1 cellular context compared by ENCODE assay signal in the genomic region with DNA sequence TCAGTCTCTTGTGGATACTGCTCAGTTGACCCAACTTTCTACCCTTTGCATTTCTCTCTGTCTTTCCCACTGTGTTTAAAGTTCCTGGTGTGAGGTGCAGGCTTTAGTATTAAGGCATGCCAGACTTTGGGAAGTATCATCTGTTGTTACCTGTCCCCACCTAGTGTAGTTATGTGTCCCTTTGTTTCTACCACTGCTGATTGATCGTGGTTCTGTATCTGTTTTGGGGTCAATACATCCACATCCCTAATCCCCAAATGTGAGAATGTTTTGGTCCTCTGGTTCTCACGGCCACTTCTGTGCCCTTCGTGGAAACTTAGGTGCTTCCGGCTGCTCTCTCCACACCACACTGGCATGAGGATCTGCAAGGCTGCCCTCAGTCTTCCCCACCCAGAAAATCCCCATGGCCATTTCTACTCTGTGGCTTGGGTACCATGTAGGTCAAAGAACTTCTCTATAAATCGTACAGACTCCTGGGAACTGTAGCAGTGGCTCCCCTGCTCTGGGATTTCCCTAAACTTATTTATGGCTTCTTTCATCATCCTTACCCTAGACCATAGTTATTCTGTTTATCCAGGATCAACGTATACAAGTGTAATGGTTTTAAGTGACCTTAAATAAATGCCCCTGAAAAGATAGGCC.
TF ChIP-seq lines count a peak whose summit lies in the region.

No MANE protein-coding gene starts in this region.

TF ChIP-seq in GM12878, 131 proteins besides CTCF, POLR2A, EP300 and RAD21 (continued from another document and continues in another):
- TF ChIP-seq ZBED1 (IDR thresholded peaks at IDR 0.05; ENCODE audit: borderline replicate concordance) (no peak), NBN (IDR thresholded peaks at IDR 0.05) (no peak; the same call in 1 of the 2 replicates), CBFB (IDR thresholded peaks at IDR 0.05; ENCODE audit: low read depth) (peak; percentile 57; the same call in 1 of the 2 replicates), NFIC (IDR thresholded peaks at IDR 0.05; ENCODE audit: low read depth, low read length) (peak; percentile 79), SIX5 (IDR thresholded peaks at IDR 0.05; ENCODE audit: low read depth, low read length, severe bottlenecking) (no peak), ATF7 (IDR thresholded peaks at IDR 0.05; ENCODE audit: low read depth) (peak; percentile 71), CBX3 (IDR thresholded peaks at IDR 0.05; ENCODE audit: borderline replicate concordance, low read depth) (no peak), GATAD2B (conservative IDR thresholded peaks at IDR 0.05; ENCODE audit: low read depth) (no peak; the same call in 1 of the 2 replicates), SMARCA5 (IDR thresholded peaks at IDR 0.05) (no peak), NR2F1 (conservative IDR thresholded peaks at IDR 0.05) (peak; percentile 87), FOXM1 (IDR thresholded peaks at IDR 0.05; ENCODE audit: low read depth, low read length) (no peak; the same call in 1 of the 2 replicates), SMAD1 (IDR thresholded peaks at IDR 0.05; ENCODE audit: low read depth, partially characterized antibody) (no peak), IKZF1 (conservative IDR thresholded peaks at IDR 0.05) (peak; percentile 83), STAT1 (conservative IDR thresholded peaks at IDR 0.05) (no peak), TCF3 (IDR thresholded peaks at IDR 0.05; ENCODE audit: borderline replicate concordance, insufficient read depth, low read depth, low read length) (no peak), CREB1 (IDR thresholded peaks at IDR 0.05; ENCODE audit: low read depth) (0 out of 2 replicates have a peak, but pooled peaks have one; percentile 38), RUNX3 (IDR thresholded peaks at IDR 0.05; ENCODE audit: low read length) (peak; percentile 86), IRF4 (IDR thresholded peaks at IDR 0.05; ENCODE audit: low read depth, low read length) (no peak), HCFC1 (IDR thresholded peaks at IDR 0.05; ENCODE audit: low read length) (no peak), ASH2L (IDR thresholded peaks at IDR 0.05; ENCODE audit: borderline replicate concordance, low read depth) (no peak), RELA (IDR thresholded peaks at IDR 0.05; ENCODE audit: borderline replicate concordance, partially characterized antibody) (peak; percentile 83), MYC (IDR thresholded peaks at IDR 0.05; ENCODE audit: insufficient read depth, insufficient read length, insufficient replicate concordance, low read length, severe bottlenecking) (no peak), PAX8 (IDR thresholded peaks at IDR 0.05) (no peak), ZNF384 (IDR thresholded peaks at IDR 0.05; ENCODE audit: borderline replicate concordance, low read depth, low read length) (no peak), MEF2A (IDR thresholded peaks at IDR 0.05; ENCODE audit: insufficient read depth, low read depth, low read length) (peak; percentile 94), EGR1 (IDR thresholded peaks at IDR 0.05; ENCODE audit: borderline replicate concordance in 1 of 2, low read depth in 2 of 2, low read length in 2 of 2) (no peak), RAD51 (IDR thresholded peaks at IDR 0.05) (no peak), ZZZ3 (IDR thresholded peaks at IDR 0.05; ENCODE audit: control insufficient read depth, insufficient read length, low read depth) (no peak), TAF1 (IDR thresholded peaks at IDR 0.05; ENCODE audit: borderline replicate concordance, low read depth, low read length) (no peak), BHLHE40 (IDR thresholded peaks at IDR 0.05; ENCODE audit: borderline replicate concordance in 1 of 2, low read depth in 2 of 2, low read length in 1 of 2) (peak; percentile 35 to 50; a peak in 2 of 4 replicates), BCL11A (IDR thresholded peaks at IDR 0.05; ENCODE audit: low read depth, low read length) (peak; percentile 69), HDGF (IDR thresholded peaks at IDR 0.05) (peak; percentile 62; the same call in 1 of the 2 replicates), JUNB (IDR thresholded peaks at IDR 0.05) (peak; percentile 25; the same call in 1 of the 2 replicates), MYB (IDR thresholded peaks at IDR 0.05; ENCODE audit: borderline replicate concordance, low read depth, low read length) (no peak), NFYA (IDR thresholded peaks at IDR 0.05; ENCODE audit: borderline replicate concordance, low read depth, low read length) (no peak)
- TF ChIP-seq, protein P1, sequence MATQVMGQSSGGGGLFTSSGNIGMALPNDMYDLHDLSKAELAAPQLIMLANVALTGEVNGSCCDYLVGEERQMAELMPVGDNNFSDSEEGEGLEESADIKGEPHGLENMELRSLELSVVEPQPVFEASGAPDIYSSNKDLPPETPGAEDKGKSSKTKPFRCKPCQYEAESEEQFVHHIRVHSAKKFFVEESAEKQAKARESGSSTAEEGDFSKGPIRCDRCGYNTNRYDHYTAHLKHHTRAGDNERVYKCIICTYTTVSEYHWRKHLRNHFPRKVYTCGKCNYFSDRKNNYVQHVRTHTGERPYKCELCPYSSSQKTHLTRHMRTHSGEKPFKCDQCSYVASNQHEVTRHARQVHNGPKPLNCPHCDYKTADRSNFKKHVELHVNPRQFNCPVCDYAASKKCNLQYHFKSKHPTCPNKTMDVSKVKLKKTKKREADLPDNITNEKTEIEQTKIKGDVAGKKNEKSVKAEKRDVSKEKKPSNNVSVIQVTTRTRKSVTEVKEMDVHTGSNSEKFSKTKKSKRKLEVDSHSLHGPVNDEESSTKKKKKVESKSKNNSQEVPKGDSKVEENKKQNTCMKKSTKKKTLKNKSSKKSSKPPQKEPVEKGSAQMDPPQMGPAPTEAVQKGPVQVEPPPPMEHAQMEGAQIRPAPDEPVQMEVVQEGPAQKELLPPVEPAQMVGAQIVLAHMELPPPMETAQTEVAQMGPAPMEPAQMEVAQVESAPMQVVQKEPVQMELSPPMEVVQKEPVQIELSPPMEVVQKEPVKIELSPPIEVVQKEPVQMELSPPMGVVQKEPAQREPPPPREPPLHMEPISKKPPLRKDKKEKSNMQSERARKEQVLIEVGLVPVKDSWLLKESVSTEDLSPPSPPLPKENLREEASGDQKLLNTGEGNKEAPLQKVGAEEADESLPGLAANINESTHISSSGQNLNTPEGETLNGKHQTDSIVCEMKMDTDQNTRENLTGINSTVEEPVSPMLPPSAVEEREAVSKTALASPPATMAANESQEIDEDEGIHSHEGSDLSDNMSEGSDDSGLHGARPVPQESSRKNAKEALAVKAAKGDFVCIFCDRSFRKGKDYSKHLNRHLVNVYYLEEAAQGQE (IDR thresholded peaks at IDR 0.05; ENCODE audit: low read depth, low read length) = no peak
- TF ChIP-seq, protein P2, sequence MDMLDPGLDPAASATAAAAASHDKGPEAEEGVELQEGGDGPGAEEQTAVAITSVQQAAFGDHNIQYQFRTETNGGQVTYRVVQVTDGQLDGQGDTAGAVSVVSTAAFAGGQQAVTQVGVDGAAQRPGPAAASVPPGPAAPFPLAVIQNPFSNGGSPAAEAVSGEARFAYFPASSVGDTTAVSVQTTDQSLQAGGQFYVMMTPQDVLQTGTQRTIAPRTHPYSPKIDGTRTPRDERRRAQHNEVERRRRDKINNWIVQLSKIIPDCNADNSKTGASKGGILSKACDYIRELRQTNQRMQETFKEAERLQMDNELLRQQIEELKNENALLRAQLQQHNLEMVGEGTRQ (IDR thresholded peaks at IDR 0.05; ENCODE audit: borderline replicate concordance, low read depth, low read length) = no peak
- TF ChIP-seq, protein P3, sequence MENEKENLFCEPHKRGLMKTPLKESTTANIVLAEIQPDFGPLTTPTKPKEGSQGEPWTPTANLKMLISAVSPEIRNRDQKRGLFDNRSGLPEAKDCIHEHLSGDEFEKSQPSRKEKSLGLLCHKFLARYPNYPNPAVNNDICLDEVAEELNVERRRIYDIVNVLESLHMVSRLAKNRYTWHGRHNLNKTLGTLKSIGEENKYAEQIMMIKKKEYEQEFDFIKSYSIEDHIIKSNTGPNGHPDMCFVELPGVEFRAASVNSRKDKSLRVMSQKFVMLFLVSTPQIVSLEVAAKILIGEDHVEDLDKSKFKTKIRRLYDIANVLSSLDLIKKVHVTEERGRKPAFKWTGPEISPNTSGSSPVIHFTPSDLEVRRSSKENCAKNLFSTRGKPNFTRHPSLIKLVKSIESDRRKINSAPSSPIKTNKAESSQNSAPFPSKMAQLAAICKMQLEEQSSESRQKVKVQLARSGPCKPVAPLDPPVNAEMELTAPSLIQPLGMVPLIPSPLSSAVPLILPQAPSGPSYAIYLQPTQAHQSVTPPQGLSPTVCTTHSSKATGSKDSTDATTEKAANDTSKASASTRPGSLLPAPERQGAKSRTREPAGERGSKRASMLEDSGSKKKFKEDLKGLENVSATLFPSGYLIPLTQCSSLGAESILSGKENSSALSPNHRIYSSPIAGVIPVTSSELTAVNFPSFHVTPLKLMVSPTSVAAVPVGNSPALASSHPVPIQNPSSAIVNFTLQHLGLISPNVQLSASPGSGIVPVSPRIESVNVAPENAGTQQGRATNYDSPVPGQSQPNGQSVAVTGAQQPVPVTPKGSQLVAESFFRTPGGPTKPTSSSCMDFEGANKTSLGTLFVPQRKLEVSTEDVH (IDR thresholded peaks at IDR 0.05; ENCODE audit: low read depth, partially characterized antibody) = no peak
- TF ChIP-seq, protein P4, sequence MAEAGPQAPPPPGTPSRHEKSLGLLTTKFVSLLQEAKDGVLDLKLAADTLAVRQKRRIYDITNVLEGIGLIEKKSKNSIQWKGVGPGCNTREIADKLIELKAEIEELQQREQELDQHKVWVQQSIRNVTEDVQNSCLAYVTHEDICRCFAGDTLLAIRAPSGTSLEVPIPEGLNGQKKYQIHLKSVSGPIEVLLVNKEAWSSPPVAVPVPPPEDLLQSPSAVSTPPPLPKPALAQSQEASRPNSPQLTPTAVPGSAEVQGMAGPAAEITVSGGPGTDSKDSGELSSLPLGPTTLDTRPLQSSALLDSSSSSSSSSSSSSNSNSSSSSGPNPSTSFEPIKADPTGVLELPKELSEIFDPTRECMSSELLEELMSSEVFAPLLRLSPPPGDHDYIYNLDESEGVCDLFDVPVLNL (IDR thresholded peaks at IDR 0.05; ENCODE audit: low read depth, low read length) = no peak
- TF ChIP-seq, protein P5, sequence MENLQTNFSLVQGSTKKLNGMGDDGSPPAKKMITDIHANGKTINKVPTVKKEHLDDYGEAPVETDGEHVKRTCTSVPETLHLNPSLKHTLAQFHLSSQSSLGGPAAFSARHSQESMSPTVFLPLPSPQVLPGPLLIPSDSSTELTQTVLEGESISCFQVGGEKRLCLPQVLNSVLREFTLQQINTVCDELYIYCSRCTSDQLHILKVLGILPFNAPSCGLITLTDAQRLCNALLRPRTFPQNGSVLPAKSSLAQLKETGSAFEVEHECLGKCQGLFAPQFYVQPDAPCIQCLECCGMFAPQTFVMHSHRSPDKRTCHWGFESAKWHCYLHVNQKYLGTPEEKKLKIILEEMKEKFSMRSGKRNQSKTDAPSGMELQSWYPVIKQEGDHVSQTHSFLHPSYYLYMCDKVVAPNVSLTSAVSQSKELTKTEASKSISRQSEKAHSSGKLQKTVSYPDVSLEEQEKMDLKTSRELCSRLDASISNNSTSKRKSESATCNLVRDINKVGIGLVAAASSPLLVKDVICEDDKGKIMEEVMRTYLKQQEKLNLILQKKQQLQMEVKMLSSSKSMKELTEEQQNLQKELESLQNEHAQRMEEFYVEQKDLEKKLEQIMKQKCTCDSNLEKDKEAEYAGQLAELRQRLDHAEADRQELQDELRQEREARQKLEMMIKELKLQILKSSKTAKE (IDR thresholded peaks at IDR 0.05; ENCODE audit: low read depth, poor library complexity, severe bottlenecking) = peak; percentile 52
- TF ChIP-seq, protein P6, sequence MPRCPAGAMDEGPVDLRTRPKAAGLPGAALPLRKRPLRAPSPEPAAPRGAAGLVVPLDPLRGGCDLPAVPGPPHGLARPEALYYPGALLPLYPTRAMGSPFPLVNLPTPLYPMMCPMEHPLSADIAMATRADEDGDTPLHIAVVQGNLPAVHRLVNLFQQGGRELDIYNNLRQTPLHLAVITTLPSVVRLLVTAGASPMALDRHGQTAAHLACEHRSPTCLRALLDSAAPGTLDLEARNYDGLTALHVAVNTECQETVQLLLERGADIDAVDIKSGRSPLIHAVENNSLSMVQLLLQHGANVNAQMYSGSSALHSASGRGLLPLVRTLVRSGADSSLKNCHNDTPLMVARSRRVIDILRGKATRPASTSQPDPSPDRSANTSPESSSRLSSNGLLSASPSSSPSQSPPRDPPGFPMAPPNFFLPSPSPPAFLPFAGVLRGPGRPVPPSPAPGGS (IDR thresholded peaks at IDR 0.05; ENCODE audit: borderline replicate concordance, insufficient read depth, low read depth, low read length, poor library complexity, severe bottlenecking) = peak; percentile 87
- TF ChIP-seq, protein P7, sequence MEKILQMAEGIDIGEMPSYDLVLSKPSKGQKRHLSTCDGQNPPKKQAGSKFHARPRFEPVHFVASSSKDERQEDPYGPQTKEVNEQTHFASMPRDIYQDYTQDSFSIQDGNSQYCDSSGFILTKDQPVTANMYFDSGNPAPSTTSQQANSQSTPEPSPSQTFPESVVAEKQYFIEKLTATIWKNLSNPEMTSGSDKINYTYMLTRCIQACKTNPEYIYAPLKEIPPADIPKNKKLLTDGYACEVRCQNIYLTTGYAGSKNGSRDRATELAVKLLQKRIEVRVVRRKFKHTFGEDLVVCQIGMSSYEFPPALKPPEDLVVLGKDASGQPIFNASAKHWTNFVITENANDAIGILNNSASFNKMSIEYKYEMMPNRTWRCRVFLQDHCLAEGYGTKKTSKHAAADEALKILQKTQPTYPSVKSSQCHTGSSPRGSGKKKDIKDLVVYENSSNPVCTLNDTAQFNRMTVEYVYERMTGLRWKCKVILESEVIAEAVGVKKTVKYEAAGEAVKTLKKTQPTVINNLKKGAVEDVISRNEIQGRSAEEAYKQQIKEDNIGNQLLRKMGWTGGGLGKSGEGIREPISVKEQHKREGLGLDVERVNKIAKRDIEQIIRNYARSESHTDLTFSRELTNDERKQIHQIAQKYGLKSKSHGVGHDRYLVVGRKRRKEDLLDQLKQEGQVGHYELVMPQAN (conservative IDR thresholded peaks at IDR 0.05) = no peak
- TF ChIP-seq, protein P8, sequence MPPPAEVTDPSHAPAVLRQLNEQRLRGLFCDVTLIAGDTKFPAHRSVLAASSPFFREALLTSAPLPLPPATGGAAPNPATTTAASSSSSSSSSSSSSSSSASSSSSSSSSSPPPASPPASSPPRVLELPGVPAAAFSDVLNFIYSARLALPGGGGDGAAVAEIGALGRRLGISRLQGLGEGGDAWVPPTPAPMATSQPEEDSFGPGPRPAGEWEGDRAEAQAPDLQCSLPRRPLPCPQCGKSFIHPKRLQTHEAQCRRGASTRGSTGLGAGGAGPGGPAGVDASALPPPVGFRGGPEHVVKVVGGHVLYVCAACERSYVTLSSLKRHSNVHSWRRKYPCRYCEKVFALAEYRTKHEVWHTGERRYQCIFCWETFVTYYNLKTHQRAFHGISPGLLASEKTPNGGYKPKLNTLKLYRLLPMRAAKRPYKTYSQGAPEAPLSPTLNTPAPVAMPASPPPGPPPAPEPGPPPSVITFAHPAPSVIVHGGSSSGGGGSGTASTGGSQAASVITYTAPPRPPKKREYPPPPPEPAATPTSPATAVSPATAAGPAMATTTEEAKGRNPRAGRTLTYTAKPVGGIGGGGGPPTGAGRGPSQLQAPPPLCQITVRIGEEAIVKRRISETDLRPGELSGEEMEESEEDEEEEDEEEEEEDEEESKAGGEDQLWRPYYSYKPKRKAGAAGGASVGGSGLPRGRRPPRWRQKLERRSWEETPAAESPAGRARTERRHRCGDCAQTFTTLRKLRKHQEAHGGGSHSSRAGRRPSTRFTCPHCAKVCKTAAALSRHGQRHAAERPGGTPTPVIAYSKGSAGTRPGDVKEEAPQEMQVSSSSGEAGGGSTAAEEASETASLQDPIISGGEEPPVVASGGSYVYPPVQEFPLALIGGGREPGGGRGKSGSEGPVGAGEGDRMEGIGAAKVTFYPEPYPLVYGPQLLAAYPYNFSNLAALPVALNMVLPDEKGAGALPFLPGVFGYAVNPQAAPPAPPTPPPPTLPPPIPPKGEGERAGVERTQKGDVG (CRISPR knock-in tag; IDR thresholded peaks at IDR 0.05) = no peak
